In the genomic region with DNA sequence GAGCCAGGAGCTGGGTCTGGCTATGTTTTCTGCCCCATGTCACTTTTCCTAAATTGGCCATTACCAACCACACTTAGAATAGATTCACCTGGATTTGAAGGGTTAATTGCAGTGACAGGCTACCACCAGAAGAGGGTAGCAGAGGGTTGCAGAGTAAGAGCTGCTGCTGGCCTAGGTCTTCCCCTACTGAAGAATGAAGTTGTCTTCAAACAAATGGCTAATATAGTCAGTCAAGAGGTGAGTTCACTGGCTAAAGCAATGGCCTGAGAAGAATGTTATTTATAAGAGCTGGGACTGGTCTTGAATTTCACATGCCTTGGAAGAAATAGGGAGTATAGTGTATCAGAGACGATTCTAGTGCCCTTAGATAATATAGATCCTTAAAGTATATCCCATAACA, we compare ENCODE assay signal across 8 cellular contexts. TPM values are rescaled to one million over a fixed set of nuclear protein-coding genes. Genes with fewer than 3 reads are reported as not detected.
DNase-seq lines count a peak whose midpoint lies in the region; ATAC-seq and TF ChIP-seq lines count a peak whose summit lies in the region.
"Not testable (repeated sequence)": the region's sequence is repeated elsewhere in the genome, so short reads cannot be mapped to it uniquely, and the experiment has no call there.

No MANE protein-coding gene starts in this region.

- TF ChIP-seq POLR2A in erythroblast (IDR thresholded peaks at IDR 0.05; ENCODE audit: low read length): not testable (repeated sequence)

- intact Hi-C loops in lower lobe of right lung (cut with DNase I): not testable (repeated sequence)

- H3K4me3 ChIP-seq in WERI-Rb-1 (ENCODE audit: low read depth, low read length); lower lobe of right lung; thoracic aorta: not testable (repeated sequence)

- peak; percentile 61 for TF ChIP-seq CTCF in WERI-Rb-1 (IDR thresholded peaks at IDR 0.05; ENCODE audit: low read depth, low read length)
- TF ChIP-seq CTCF in lower lobe of right lung (IDR thresholded peaks at IDR 0.05): peak; percentile 59
- TF ChIP-seq CTCF in thoracic aorta (IDR thresholded peaks at IDR 0.05): peak; percentile 71

- H3K9me3 ChIP-seq in WERI-Rb-1 (ENCODE audit: severe bottlenecking); lower lobe of right lung; thoracic aorta: not testable (repeated sequence)

- H3K4me1 ChIP-seq in lower lobe of right lung; thoracic aorta (ENCODE audit: control insufficient read depth in 1 of 2, low read depth in 2 of 2): not testable (repeated sequence)

- DNase-seq in EL (peak; percentile 8), NCI-H1105 treated with DMSO at 0.1 percent for 48 hours (lab: John Stamatoyannopoulos, UW) (peak; percentile 48), WERI-Rb-1 (peak; percentile 10), erythroblast (lab: John Stamatoyannopoulos, UW) (peak; percentile 4 to 25)
- DNase-seq in lower lobe of right lung; thoracic aorta (ENCODE audit: low spot score): not testable (repeated sequence)

- peak; percentile 90 for ATAC-seq in GM19467 (IDR thresholded peaks at IDR 0.05; ENCODE audit: unreplicated experiment)
- ATAC-seq in HG03060 (IDR thresholded peaks at IDR 0.05; ENCODE audit: low read depth, unreplicated experiment): peak; percentile 81
- ATAC-seq in lower lobe of right lung: peak; percentile 80 to 88
- ATAC-seq in thoracic aorta (ENCODE audit: insufficient number of reproducible peaks, low FRiP score, low read depth): peak; percentile 73

- not testable (repeated sequence) for H3K27ac ChIP-seq in WERI-Rb-1, lower lobe of right lung, thoracic aorta

- not testable (repeated sequence) for H3K36me3 ChIP-seq in WERI-Rb-1, lower lobe of right lung, thoracic aorta

- H3K27me3 ChIP-seq in WERI-Rb-1 (ENCODE audit: insufficient read depth, low read depth, severe bottlenecking); lower lobe of right lung (ENCODE audit: low read depth); thoracic aorta (replicated peaks; ENCODE audit: insufficient read depth): not testable (repeated sequence)

RNA-seq across cellular contexts. Expression of a gene that starts 32.2 kb away (rescaled TPM):
- 0.21 TPM for total RNA-seq in lower lobe of right lung
- total RNA-seq in thoracic aorta: 1 to 10 TPM; 1.4 to 8.6 TPM
